ENCODE assay signal across 25 cellular contexts in the genomic region with DNA sequence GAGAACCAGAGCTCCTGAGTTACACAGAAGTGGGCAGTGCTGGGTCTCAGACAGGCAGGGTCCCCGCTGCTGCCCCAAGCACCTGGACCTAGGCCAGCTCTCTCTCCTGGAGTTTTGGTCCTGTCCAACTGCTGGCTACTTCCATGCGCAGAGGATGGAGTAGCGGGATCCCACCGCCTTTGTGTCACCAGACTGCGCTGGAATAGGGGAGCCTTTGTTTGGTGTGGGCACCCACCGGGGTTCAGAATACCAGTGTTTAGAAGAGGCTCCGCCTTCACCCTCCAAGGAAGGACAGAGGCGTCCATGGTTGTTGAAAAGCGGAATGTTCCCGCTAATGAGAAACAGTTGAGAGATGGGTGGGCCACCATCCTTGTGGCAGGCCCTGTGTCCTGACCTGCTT.
"Had no signal": no experiment of that assay in that cellular context is flagged by ENCODE, and none has a peak within 500 bp of the region (broad histone marks: within the 10 kb centered on the region; RNA-seq: fewer than 3 reads in every experiment).

No MANE protein-coding gene starts in this region.

- ATAC-seq: activated CD4-positive, CD25-positive, alpha-beta regulatory T cell treated with anti-CD3 and anti-CD28 coated beads, Interleukin-2, amount 50 U/mL, for 24 hours; activated naive CD8-positive, alpha-beta T cell treated with anti-CD3 and anti-CD28 coated beads, Interleukin-2, amount 50 U/mL, for 24 hours; heart right ventricle; naive thymus-derived CD8-positive, alpha-beta T cell; right cardiac atrium had no signal

- H3K36me3 ChIP-seq: heart right ventricle, uterus, WERI-Rb-1 had no signal

- H3K9me3 ChIP-seq: esophagus squamous epithelium, heart right ventricle, SK-N-SH, uterus had no signal

- DNase-seq: activated CD4-positive, alpha-beta T cell treated with anti-CD3 and anti-CD28 coated beads for 48 hours; activated CD4-positive, alpha-beta T cell treated with anti-CD3 and anti-CD28 coated beads, Interleukin-2, amount 50 U/mL, for 48 hours; activated gamma-delta T cell treated with Interleukin-2 at 50 U/mL for 16 hours; activated naive CD8-positive, alpha-beta T cell treated with anti-CD3 and anti-CD28 coated beads, Interleukin-2, amount 50 U/mL, for 24 hours; amygdala; caudate nucleus; effector CD4-positive, alpha-beta T cell; esophagus squamous epithelium; foreskin melanocyte; heart right ventricle; kidney glomerular epithelial cell; nucleus accumbens; SK-N-SH; stimulated activated CD4-positive, alpha-beta T cell treated with anti-CD3 and anti-CD28 coated beads, Interleukin-15, amount 100 ng/mL, for 24 hours; stimulated activated naive CD4-positive, alpha-beta T cell treated with Interleukin-2 at 50 U/mL for 16 hours; SW 1271; T1000; trophoblast cell; uterus; WERI-Rb-1 had no signal

- H3K27me3 ChIP-seq: esophagus squamous epithelium, heart right ventricle, uterus had no signal

- H3K4me1 ChIP-seq: esophagus squamous epithelium, parathyroid adenoma had no signal

- H3K4me3 ChIP-seq: esophagus squamous epithelium, heart right ventricle, uterus had no signal

- H3K27ac ChIP-seq: epithelial cell of prostate, esophagus squamous epithelium, parathyroid adenoma, uterus, WERI-Rb-1 had no signal
